In the genomic region with DNA sequence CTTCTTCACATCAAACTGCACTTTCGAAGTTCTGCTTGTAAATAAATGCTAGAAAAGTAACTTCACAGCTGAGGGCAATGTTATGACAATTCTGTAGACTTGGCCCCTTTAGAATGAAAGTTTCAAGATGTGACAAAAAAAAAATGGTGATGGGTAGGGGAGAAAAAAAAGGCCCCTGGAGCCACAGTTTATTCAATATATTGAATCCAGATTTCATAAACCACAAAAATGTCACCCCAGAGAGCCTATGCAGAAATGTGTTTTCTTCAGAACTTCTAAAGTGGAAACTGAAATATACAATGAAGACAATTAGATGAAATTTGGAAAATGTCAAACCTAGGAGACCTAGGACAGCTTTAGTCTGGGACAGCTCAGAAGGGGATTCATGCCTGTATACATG, we compare ENCODE assay signal across 19 cellular contexts.
DNase-seq lines count a peak whose midpoint lies in the region; ATAC-seq and TF ChIP-seq lines count a peak whose summit lies in the region.
"Had no signal": no experiment of that assay in that cellular context is flagged by ENCODE, and none has a peak within 500 bp of the region (broad histone marks: within the 10 kb centered on the region; RNA-seq: fewer than 3 reads in every experiment).

No MANE protein-coding gene starts in this region.

- no peaks in the 10 kb centered on the region for H4K20me1 ChIP-seq in SK-N-SH (ENCODE audit: insufficient read depth)
- H4K20me1 ChIP-seq: BLaER1 treated with 17β-estradiol and CSF1 and Interleukin-3, amounts not matched to agents 10 nM and 100 nM had no signal

- no peak overlapping the region for H2AFZ ChIP-seq in SK-N-SH (ENCODE audit: low read depth)

- peaks cover 11% of the 10 kb centered on the region for H3F3A ChIP-seq in SK-N-SH (replicated peaks; ENCODE audit: insufficient read depth)

- H3K27me3 ChIP-seq in SK-N-SH (ENCODE audit: insufficient read depth) (no peaks in the 10 kb centered on the region), gastroesophageal sphincter (peaks cover 89% of the 10 kb centered on the region)
- H3K27me3 ChIP-seq: BLaER1 treated with 17β-estradiol and CSF1 and Interleukin-3, amounts not matched to agents 10 nM and 100 nM had no signal

- H3K4me1 ChIP-seq in SK-N-SH (ENCODE audit: control insufficient read depth in 1 of 2, insufficient read depth in 2 of 2, low read depth in 1 of 2, low read length in 1 of 2) (peaks cover 10 to 39% of the 10 kb centered on the region in 2 experiments; a peak in 2 of 4 replicates), gastroesophageal sphincter (no peaks in the 10 kb centered on the region)
- H3K4me1 ChIP-seq: A549 had no signal

- H3K27ac ChIP-seq in SK-N-SH (ENCODE audit: low read depth in 2 of 2, low read length in 1 of 2) = no peak overlapping the region
- H3K27ac ChIP-seq in VCaP = peak overlapping the region; percentile 82
- no peak overlapping the region for H3K27ac ChIP-seq in gastroesophageal sphincter
- H3K27ac ChIP-seq: 22Rv1; A549; BLaER1 treated with 17β-estradiol and CSF1 and Interleukin-3, amounts not matched to agents 10 nM and 100 nM; C4-2B had no signal

- no peak overlapping the region for H3K4me3 ChIP-seq in SK-N-SH (ENCODE audit: low read depth in 2 of 2, low read length in 1 of 2)
- no peak overlapping the region for H3K4me3 ChIP-seq in gastroesophageal sphincter
- H3K4me3 ChIP-seq: A549; BLaER1 treated with 17β-estradiol and CSF1 and Interleukin-3, amounts not matched to agents 10 nM and 100 nM; GM12878 had no signal

- WGBS in SK-N-SH (ENCODE audit: low lambda C conversion rate) = 34% methylated on average over 1 of the region's 1 CpG
- 40 to 58% methylated on average over 1 of the region's 1 CpG for WGBS in gastroesophageal sphincter (ENCODE audit: low coverage in 1 of 2), 2 donors

- H3K36me3 ChIP-seq in SK-N-SH (replicated peaks in 1 of 2; ENCODE audit: control insufficient read depth in 1 of 2, insufficient read depth in 2 of 2, low read length in 1 of 2) (no peaks in the 10 kb centered on the region), gastroesophageal sphincter (no peaks in the 10 kb centered on the region)
- H3K36me3 ChIP-seq: BLaER1 treated with 17β-estradiol and CSF1 and Interleukin-3, amounts not matched to agents 10 nM and 100 nM had no signal

- ATAC-seq in SK-N-SH treated with all-trans-retinoic acid at 6 μM for 48 hours = no peak
- ATAC-seq in gastroesophageal sphincter = no peak
- ATAC-seq: A549; CD8-positive, alpha-beta T cell; GM12878 had no signal

- no peaks in the 10 kb centered on the region for H3K9me2 ChIP-seq in SK-N-SH

- TF ChIP-seq POLR2A in gastroesophageal sphincter (IDR thresholded peaks at IDR 0.05) = no peak

- TF ChIP-seq EP300 in SK-N-SH (IDR thresholded peaks at IDR 0.05; ENCODE audit: borderline replicate concordance in 1 of 2, low read depth in 1 of 2, low read length in 1 of 2) = no peak
- TF ChIP-seq EP300 in gastroesophageal sphincter (IDR thresholded peaks at IDR 0.05) = no peak

- POLR2A ChIA-PET in SK-N-SH (lab: Yijun Ruan, JAX) = no interaction called here

- TF ChIP-seq RAD21 in SK-N-SH (IDR thresholded peaks at IDR 0.05; ENCODE audit: low read length) = no peak

- H3K9ac ChIP-seq in SK-N-SH = no peak overlapping the region
- H3K9ac ChIP-seq: BLaER1 treated with 17β-estradiol and CSF1 and Interleukin-3, amounts not matched to agents 10 nM and 100 nM had no signal

- H3K9me3 ChIP-seq in SK-N-SH = no peaks in the 10 kb centered on the region
- no peaks in the 10 kb centered on the region for H3K9me3 ChIP-seq in gastroesophageal sphincter
- H3K9me3 ChIP-seq: Caco-2 had no signal

- CTCF ChIA-PET in SK-N-SH (lab: Yijun Ruan, JAX) = interaction anchor here (0.6 to 2.6 kb wide), 5 partner anchors 12 to 198 kb away, joined by 3 to 15 read pairs (median 6); no protein-coding TSS in a partner anchor

- TF ChIP-seq CTCF in SK-N-SH (IDR thresholded peaks at IDR 0.05) (no peak), VCaP (conservative IDR thresholded peaks at IDR 0.05) (no peak), gastroesophageal sphincter (IDR thresholded peaks at IDR 0.05) (no peak)

- DNase-seq in SK-N-SH = no peak
- peak; percentile 22 for DNase-seq in EH (ENCODE audit: low read depth)
- no peak for DNase-seq in activated naive CD4-positive, alpha-beta T cell treated with Interleukin-2 at 50 U/mL for 16 hours
- DNase-seq: AML-193; Caco-2; Calu3; CD4-positive, alpha-beta T cell; CD8-positive, alpha-beta T cell; DMS79 treated with DMSO at 0.1 percent for 48 hours; EL; GDM1 had no signal

- H3K79me2 ChIP-seq in SK-N-SH (ENCODE audit: insufficient read depth) = no peaks in the 10 kb centered on the region

- no peak overlapping the region for H3K4me2 ChIP-seq in SK-N-SH
- H3K4me2 ChIP-seq: A549; BLaER1 treated with 17β-estradiol and CSF1 and Interleukin-3, amounts not matched to agents 10 nM and 100 nM had no signal

TF ChIP-seq in SK-N-SH, 30 proteins besides CTCF, POLR2A, EP300 and RAD21:
- TF ChIP-seq RFX5 (IDR thresholded peaks at IDR 0.05; ENCODE audit: low read length) = no peak
- no peak for TF ChIP-seq USF2 (IDR thresholded peaks at IDR 0.05; ENCODE audit: borderline replicate concordance, low read depth, low read length)
- no peak for TF ChIP-seq EZH2phosphoT487 (IDR thresholded peaks at IDR 0.05; ENCODE audit: borderline replicate concordance, low read depth)
- TF ChIP-seq NFIC (IDR thresholded peaks at IDR 0.05; ENCODE audit: borderline replicate concordance) = no peak
- no peak for TF ChIP-seq RCOR1 (IDR thresholded peaks at IDR 0.05; ENCODE audit: low read length)
- no peak for TF ChIP-seq GATA2 (CRISPR knock-in tag; IDR thresholded peaks at IDR 0.05)
- no peak for TF ChIP-seq CHD2 (IDR thresholded peaks at IDR 0.05; ENCODE audit: low read length, partially characterized antibody)
- TF ChIP-seq TCF12 (IDR thresholded peaks at IDR 0.05) = peak; percentile 55

TF ChIP-seq in SK-N-SH treated with all-trans-retinoic acid at 6 μM for 48 hours, 23 proteins besides CTCF, POLR2A, EP300 and RAD21:
- TF ChIP-seq, protein P1, sequence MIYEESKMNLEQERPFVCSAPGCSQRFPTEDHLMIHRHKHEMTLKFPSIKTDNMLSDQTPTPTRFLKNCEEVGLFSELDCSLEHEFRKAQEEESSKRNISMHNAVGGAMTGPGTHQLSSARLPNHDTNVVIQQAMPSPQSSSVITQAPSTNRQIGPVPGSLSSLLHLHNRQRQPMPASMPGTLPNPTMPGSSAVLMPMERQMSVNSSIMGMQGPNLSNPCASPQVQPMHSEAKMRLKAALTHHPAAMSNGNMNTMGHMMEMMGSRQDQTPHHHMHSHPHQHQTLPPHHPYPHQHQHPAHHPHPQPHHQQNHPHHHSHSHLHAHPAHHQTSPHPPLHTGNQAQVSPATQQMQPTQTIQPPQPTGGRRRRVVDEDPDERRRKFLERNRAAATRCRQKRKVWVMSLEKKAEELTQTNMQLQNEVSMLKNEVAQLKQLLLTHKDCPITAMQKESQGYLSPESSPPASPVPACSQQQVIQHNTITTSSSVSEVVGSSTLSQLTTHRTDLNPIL (CRISPR knock-in tag; IDR thresholded peaks at IDR 0.05; ENCODE audit: low read depth) = no peak
- TF ChIP-seq BACH2 (CRISPR knock-in tag; IDR thresholded peaks at IDR 0.05; ENCODE audit: borderline replicate concordance) (no peak), PPARA (CRISPR knock-in tag; IDR thresholded peaks at IDR 0.05; ENCODE audit: borderline replicate concordance) (no peak)
